ENCODE assay signal across 1 cellular context in genomic region chr4:37735578-37735977, GRCh38.
TF ChIP-seq lines count a peak whose summit lies in the region.

No MANE protein-coding gene starts in this region.

TF ChIP-seq in HepG2, 621 proteins besides CTCF, POLR2A, EP300 and RAD21 (continued from another document):
- TF ChIP-seq ZBTB14 (CRISPR knock-in tag; IDR thresholded peaks at IDR 0.05) = no peak
- no peak for TF ChIP-seq ZNF138 (CRISPR knock-in tag; IDR thresholded peaks at IDR 0.05; ENCODE audit: low read depth)
- no peak for TF ChIP-seq ZNF710 (CRISPR knock-in tag; IDR thresholded peaks at IDR 0.05; ENCODE audit: borderline replicate concordance)
- no peak for TF ChIP-seq TBX2 (CRISPR knock-in tag; IDR thresholded peaks at IDR 0.05; ENCODE audit: borderline replicate concordance)
- no peak for TF ChIP-seq MBNL3 (CRISPR knock-in tag; conservative IDR thresholded peaks at IDR 0.05)
TF ChIP-seq in HepG2: peak in this region for 0.
